ENCODE assay signal across 19 cellular contexts in the genomic region with DNA sequence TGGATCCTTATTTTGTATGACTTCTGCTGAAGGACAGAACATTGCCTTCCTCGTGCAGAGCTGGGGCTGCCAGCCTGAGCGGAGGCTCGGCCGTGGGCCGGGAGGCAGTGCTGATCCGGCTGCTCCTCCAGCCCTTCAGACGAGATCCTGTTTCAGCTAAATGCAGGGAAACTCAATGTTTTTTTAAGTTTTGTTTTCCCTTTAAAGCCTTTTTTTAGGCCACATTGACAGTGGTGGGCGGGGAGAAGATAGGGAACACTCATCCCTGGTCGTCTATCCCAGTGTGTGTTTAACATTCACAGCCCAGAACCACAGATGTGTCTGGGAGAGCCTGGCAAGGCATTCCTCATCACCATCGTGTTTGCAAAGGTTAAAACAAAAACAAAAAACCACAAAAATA. TPM values are rescaled to one million over a fixed set of nuclear protein-coding genes. Genes with fewer than 3 reads are reported as not detected.
A peak's percentile ranks its signal among the peaks of the same experiment; 100 is the strongest.
DNase-seq lines count a peak whose midpoint lies in the region; ATAC-seq and TF ChIP-seq lines count a peak whose summit lies in the region.
"Had no signal": no experiment of that assay in that cellular context is flagged by ENCODE, and none has a peak within 500 bp of the region (broad histone marks: within the 10 kb centered on the region; RNA-seq: fewer than 3 reads in every experiment).

No MANE protein-coding gene starts in this region.

- no peaks in the 10 kb centered on the region for H3K9me3 Mint-ChIP-seq in activated CD4-positive, alpha-beta T cell treated with anti-CD3 and anti-CD28 coated beads for 36 hours (ENCODE audit: low read depth)
- H3K9me3 Mint-ChIP-seq: activated naive CD8-positive, alpha-beta T cell treated with anti-CD3 and anti-CD28 coated beads, Interleukin-2, amount 50 U/mL, for 24 hours; CD14-positive monocyte had no signal

- no peak for ATAC-seq in activated CD4-positive, alpha-beta T cell treated with anti-CD3 and anti-CD28 coated beads for 36 hours
- no peak for ATAC-seq in upper lobe of left lung (ENCODE audit: low FRiP score in 2 of 2)
- ATAC-seq: activated naive CD8-positive, alpha-beta T cell treated with anti-CD3 and anti-CD28 coated beads, Interleukin-2, amount 50 U/mL, for 24 hours; left colon had no signal

- H3K27ac ChIP-seq in upper lobe of left lung, result no peak overlapping the region
- H3K27ac ChIP-seq: neutrophil, Peyer's patch, sigmoid colon had no signal

- CTCF ChIA-PET in activated CD4-positive, alpha-beta T cell treated with anti-CD3 and anti-CD28 coated beads for 36 hours (lab: Charles Lee), result interaction anchor here (0.5 to 0.6 kb wide), 2 partner anchors 334 to 1006 kb away, joined by 3 read pairs; no protein-coding TSS in a partner anchor

- POLR2A ChIA-PET in activated CD4-positive, alpha-beta T cell treated with anti-CD3 and anti-CD28 coated beads for 36 hours (lab: Charles Lee), result interaction anchor here (0.7 kb wide), 1 partner anchor 27 kb away, joined by 8 read pairs; no protein-coding TSS in a partner anchor

- H3K36me3 ChIP-seq in adipocyte (ENCODE audit: control insufficient read depth, insufficient read depth, low read length, severe bottlenecking), result peaks cover 49% of the 10 kb centered on the region
- H3K36me3 ChIP-seq in upper lobe of left lung, result peaks cover 0 to 49% (median 30%) of the 10 kb centered on the region in 4 donors
- H3K36me3 ChIP-seq: neutrophil had no signal

- H3K4me1 Mint-ChIP-seq in activated CD4-positive, alpha-beta T cell treated with anti-CD3 and anti-CD28 coated beads for 36 hours, result no peaks in the 10 kb centered on the region
- H3K4me1 Mint-ChIP-seq: activated naive CD8-positive, alpha-beta T cell treated with anti-CD3 and anti-CD28 coated beads, Interleukin-2, amount 50 U/mL, for 24 hours; CD14-positive monocyte had no signal

- H3K36me3 Mint-ChIP-seq in activated CD4-positive, alpha-beta T cell treated with anti-CD3 and anti-CD28 coated beads for 36 hours (ENCODE audit: low read depth), result no peaks in the 10 kb centered on the region
- H3K36me3 Mint-ChIP-seq: CD14-positive monocyte had no signal

- no peaks in the 10 kb centered on the region for H3K9me3 ChIP-seq in adipocyte (ENCODE audit: control insufficient read depth, low read length)
- no peaks in the 10 kb centered on the region for H3K9me3 ChIP-seq in upper lobe of left lung
- H3K9me3 ChIP-seq: neutrophil, Peyer's patch, sigmoid colon had no signal

- intact Hi-C loops in posterior cingulate gyrus (cut with DNase I), result no loop called here
- intact Hi-C loops in activated CD4-positive, alpha-beta T cell treated with anti-CD3 and anti-CD28 coated beads for 36 hours (cut with DNase I, micrococcal nuclease), result no loop called here

- H3K4me1 ChIP-seq in adipocyte (ENCODE audit: control insufficient read depth, insufficient read depth, low read length), result peaks cover 2% of the 10 kb centered on the region
- no peaks in the 10 kb centered on the region for H3K4me1 ChIP-seq in upper lobe of left lung
- H3K4me1 ChIP-seq: Peyer's patch, sigmoid colon had no signal

- H3K27me3 Mint-ChIP-seq in activated CD4-positive, alpha-beta T cell treated with anti-CD3 and anti-CD28 coated beads for 36 hours, result no peaks in the 10 kb centered on the region
- H3K27me3 Mint-ChIP-seq: activated naive CD8-positive, alpha-beta T cell treated with anti-CD3 and anti-CD28 coated beads, Interleukin-2, amount 50 U/mL, for 24 hours had no signal

- no peak overlapping the region for H3K27ac Mint-ChIP-seq in activated CD4-positive, alpha-beta T cell treated with anti-CD3 and anti-CD28 coated beads for 36 hours
- H3K27ac Mint-ChIP-seq: activated naive CD8-positive, alpha-beta T cell treated with anti-CD3 and anti-CD28 coated beads, Interleukin-2, amount 50 U/mL, for 24 hours; CD14-positive monocyte had no signal

- H3K27me3 ChIP-seq in adipocyte (replicated peaks; ENCODE audit: control insufficient read depth, insufficient read depth, low read length), result no peaks in the 10 kb centered on the region
- H3K27me3 ChIP-seq in upper lobe of left lung, result no peaks in the 10 kb centered on the region
- H3K27me3 ChIP-seq: neutrophil, Peyer's patch, sigmoid colon had no signal

- TF ChIP-seq CTCF in upper lobe of left lung (IDR thresholded peaks at IDR 0.05), result no peak

- WGBS in upper lobe of left lung, 2 donors, result 86 to 87% methylated on average over 10 of the region's 10 CpGs

- no peak overlapping the region for H3K9ac ChIP-seq in adipocyte (ENCODE audit: low read length)

- TF ChIP-seq EP300 in upper lobe of left lung (IDR thresholded peaks at IDR 0.05), result no peak

- peak; percentile 85 for DNase-seq in AG08395 (ENCODE audit: low spot score)
- DNase-seq in adipocyte (ENCODE audit: low read depth), result peak; percentile 6
- peak; percentile 53 for DNase-seq in fibroblast of peridontal ligament (ENCODE audit: extremely low read depth)
- DNase-seq in posterior cingulate gyrus, result peak in 8 of 10 donors; percentile 36 to 95 (median 58)
- DNase-seq in activated CD4-positive, alpha-beta T cell treated with anti-CD3 and anti-CD28 coated beads for 36 hours, result no peak
- DNase-seq in germinal center (ENCODE audit: low spot score), result no peak
- DNase-seq in T1000 (lab: John Stamatoyannopoulos, UW), result no peak
- no peak for DNase-seq in upper lobe of left lung
- DNase-seq: activated naive CD8-positive, alpha-beta T cell treated with anti-CD3 and anti-CD28 coated beads, Interleukin-2, amount 50 U/mL, for 24 hours; central memory CD4-positive, alpha-beta T cell; DMS153; foreskin melanocyte; Karpas-422; left colon; Peyer's patch; sigmoid colon; stimulated activated CD4-positive, alpha-beta T cell treated with anti-CD3 and anti-CD28 coated beads, Interleukin-2, amount 100 ng/mL, for 48 hours had no signal

- TF ChIP-seq POLR2A in upper lobe of left lung (IDR thresholded peaks at IDR 0.05), result no peak

- H3K4me3 ChIP-seq in adipocyte (ENCODE audit: low read length) (no peak overlapping the region), upper lobe of left lung (no peak overlapping the region)
- H3K4me3 ChIP-seq: Peyer's patch, sigmoid colon had no signal

- H3K4me3 Mint-ChIP-seq in activated CD4-positive, alpha-beta T cell treated with anti-CD3 and anti-CD28 coated beads for 36 hours, result no peak overlapping the region
- H3K4me3 Mint-ChIP-seq: activated naive CD8-positive, alpha-beta T cell treated with anti-CD3 and anti-CD28 coated beads, Interleukin-2, amount 50 U/mL, for 24 hours; CD14-positive monocyte had no signal

RNA-seq across cellular contexts. Expression of a gene that starts 27.5 kb away (rescaled TPM):
- 10 to 100 TPM; 34.0 to 35.8 TPM for total RNA-seq in activated CD4-positive, alpha-beta T cell treated with anti-CD3 and anti-CD28 coated beads for 36 hours
- total RNA-seq in upper lobe of left lung, result 10 to 100 TPM; 30.1 to 63.4 (median 45.3) TPM

Comparison
In these comparisons a context has a peak if more than half of its experiments do, and no peak if none do; other contexts are left out.
1. DNase-seq: peak in AG08395 (single experiment), adipocyte (single experiment), fibroblast of peridontal ligament (single experiment) and posterior cingulate gyrus (8 of 10); none in activated CD4-positive, alpha-beta T cell treated with anti-CD3 and anti-CD28 coated beads for 36 hours (single experiment), germinal center (single experiment), T1000 (single experiment) and upper lobe of left lung (0 of 2).